Comparison of ENCODE assay signal across 8 cellular contexts in the genomic region with DNA sequence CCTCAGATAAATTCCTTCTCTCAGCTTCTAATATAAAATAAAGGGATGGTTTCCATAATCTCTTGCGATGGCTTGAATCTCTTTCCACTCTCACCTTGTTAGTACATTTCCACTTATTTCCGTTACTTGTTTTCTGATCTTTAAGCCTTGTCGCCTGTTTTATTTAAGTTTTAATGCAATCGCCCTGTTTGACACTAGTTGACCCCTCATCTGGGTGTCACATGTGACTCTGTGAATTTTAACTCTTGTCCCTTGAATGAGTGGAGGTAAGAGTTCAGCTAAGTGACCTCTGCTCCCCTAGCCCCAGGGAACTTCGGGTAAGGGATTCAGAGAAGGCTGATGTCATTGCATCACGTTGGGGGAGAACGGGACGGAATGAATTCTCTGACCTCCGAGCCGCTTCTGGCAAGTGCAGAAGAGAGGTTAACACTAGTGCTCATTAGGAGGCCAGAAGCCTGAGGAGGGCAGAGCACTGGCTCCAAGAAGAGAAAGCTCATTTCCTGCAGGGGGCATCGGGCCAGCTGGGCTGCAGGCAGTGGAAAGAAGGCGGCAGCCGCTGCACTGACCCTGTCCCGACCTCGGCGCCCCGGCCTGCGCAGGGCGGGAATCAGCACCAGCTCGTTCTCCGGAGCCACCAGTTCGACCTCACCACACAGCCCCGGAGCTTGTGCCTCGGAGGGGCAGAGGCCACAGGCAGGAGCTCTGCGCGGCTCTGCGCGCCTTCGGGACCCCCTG. TPM values are rescaled to one million over a fixed set of nuclear protein-coding genes. Genes with fewer than 3 reads are reported as not detected.
DNase-seq lines count a peak whose midpoint lies in the region; ATAC-seq and TF ChIP-seq lines count a peak whose summit lies in the region.

No MANE protein-coding gene starts in this region.

- no peaks in the 10 kb centered on the region for H4K20me1 ChIP-seq in OCI-LY7 (ENCODE audit: insufficient read depth, low read length)

- POLR2A ChIA-PET in OCI-LY7 (lab: Charles Lee): interaction anchor here (0.6 to 2.2 kb wide), 11 partner anchors 9 to 221 kb away, joined by 3 to 7 read pairs (median 4); partner anchors contain the start of genes ARHGEF39, GBA2, RGP1 and TLN1

- no peaks in the 10 kb centered on the region for H3K9me2 ChIP-seq in OCI-LY7 (ENCODE audit: insufficient read depth, low read length)

- 3 to 10% methylated on average over 11 to 29 of the region's 29 CpGs for WGBS in body of pancreas, 2 donors

- H3K4me1 ChIP-seq in OCI-LY7 (ENCODE audit: insufficient read depth, low read length, poor library complexity, severe bottlenecking) (peaks cover 29% of the 10 kb centered on the region), body of pancreas (peaks cover 33% of the 10 kb centered on the region)

- H3K4me2 ChIP-seq in OCI-LY7 (ENCODE audit: low read length): peak overlapping the region; percentile 93

- H2AFZ ChIP-seq in OCI-LY7 (ENCODE audit: low read length): peak overlapping the region; percentile 96; the same call in 1 of the 2 replicates

- DNase-seq in DMS53 (lab: John Stamatoyannopoulos, UW) (peak; percentile 72), OCI-LY7 (ENCODE audit: low spot score) (peak; percentile 75), body of pancreas (peak; percentile 68 to 81 (median 76)), retinal pigment epithelial cell (ENCODE audit: low read depth) (no peak), dedifferentiated amniotic fluid mesenchymal stem cell (ENCODE audit: extremely low spot score) (no peak)

- BruUV-seq in OCI-LY7 (replicated peaks; lab: Mats Ljungman, UMichigan): no TSS peak

- no peak for TF ChIP-seq POLR2A in body of pancreas (IDR thresholded peaks at IDR 0.05)

- H3K9me3 ChIP-seq in OCI-LY7 (ENCODE audit: low read length) (0 out of 2 replicates have a peak, but pooled peaks cover 4% of the 10 kb centered on the region), body of pancreas (no peaks in the 10 kb centered on the region)

- TF ChIP-seq CTCF in OCI-LY7 (conservative IDR thresholded peaks at IDR 0.05; ENCODE audit: low read length) (peak; percentile 58), body of pancreas (IDR thresholded peaks at IDR 0.05) (peak in 6 of 7 experiments; percentile 10 to 50 (median 26)), retinal pigment epithelial cell (conservative IDR thresholded peaks at IDR 0.05; ENCODE audit: low read depth, low read length) (peak; percentile 52)

- H3K4me3 ChIP-seq in OCI-LY7 (ENCODE audit: low read depth, low read length, poor library complexity, severe bottlenecking) (peak overlapping the region; percentile 93), body of pancreas (peak overlapping the region; percentile 76 to 98), iPS-11a (ENCODE audit: low read depth, low read length) (peak overlapping the region; percentile 82), retinal pigment epithelial cell (ENCODE audit: low read length) (peak overlapping the region; percentile 78)

- peaks cover 10% of the 10 kb centered on the region; the same call in 1 of the 2 replicates for H3K79me2 ChIP-seq in OCI-LY7 (ENCODE audit: insufficient read depth, low read depth, low read length)

- peak overlapping the region; percentile 82 for H3K27ac ChIP-seq in OCI-LY7 (ENCODE audit: low read depth, low read length, poor library complexity, severe bottlenecking)
- peak overlapping the region; percentile 97 to 99 (median 98) for H3K27ac ChIP-seq in body of pancreas

- intact Hi-C loops in OCI-LY7 (cut with micrococcal nuclease; ENCODE audit: unreplicated experiment): loop anchor here (2.0 to 5.0 kb wide), 4 partner anchors 57 to 192 kb away; partner anchors contain the start of genes GBA2 and RGP1
- intact Hi-C loops in body of pancreas (cut with DNase I): no loop called here

- ATAC-seq in GM19324 (IDR thresholded peaks at IDR 0.05; ENCODE audit: low FRiP score, unreplicated experiment): peak; percentile 22
- ATAC-seq in HG03432 (IDR thresholded peaks at IDR 0.05; ENCODE audit: unreplicated experiment): peak; percentile 33
- ATAC-seq in body of pancreas: peak; percentile 28

- no peaks in the 10 kb centered on the region for H3K36me3 ChIP-seq in OCI-LY7 (ENCODE audit: insufficient read depth, low read length)
- no peaks in the 10 kb centered on the region for H3K36me3 ChIP-seq in body of pancreas (replicated peaks in 1 of 2; ENCODE audit: insufficient read depth in 1 of 2, low read depth in 2 of 2)

- H3K27me3 ChIP-seq in body of pancreas: no peaks in the 10 kb centered on the region

- CTCF ChIA-PET in OCI-LY7 (lab: Charles Lee; ENCODE audit: unreplicated experiment): interaction anchor here (0.6 to 1.0 kb wide), 2 partner anchors 24 to 95 kb away, joined by 3 to 4 read pairs; no protein-coding TSS in a partner anchor

RNA-seq across cellular contexts. Expression of gene HINT2, which starts 0.6 kb away (rescaled TPM):
- total RNA-seq in OCI-LY7 (2014; rRNA removed; shearing (Covaris generic)): 74.3 and 82.5 TPM in 2 replicates
- total RNA-seq in OCI-LY7 (2022): 83.1 and 84.5 TPM in 2 replicates
- total RNA-seq in body of pancreas: 10 to 100 TPM; 33.3 to 35.0 TPM

RNA-seq across cellular contexts. Expression of gene SPAG8, which starts 2.2 kb away (rescaled TPM):
- total RNA-seq in OCI-LY7 (2014; rRNA removed; shearing (Covaris generic)): 1.1 and 3.9 TPM in 2 replicates
- total RNA-seq in OCI-LY7 (2022) (3.6 and 5.1 TPM in 2 replicates), body of pancreas (1 to 10 TPM in 1 of 2 donors, not detected in 1; 1.6 TPM)

RNA-seq across cellular contexts. Expression of gene FAM221B, which starts 14.3 kb away (rescaled TPM):
- total RNA-seq in OCI-LY7 (2014; rRNA removed; shearing (Covaris generic)): not detected in 2 replicates
- total RNA-seq in OCI-LY7 (2022) (not detected in 2 replicates), body of pancreas (under 1 TPM in 1 of 2 donors, not detected in 1; 0.33 TPM)

RNA-seq across cellular contexts. Expression of gene TMEM8B, which starts 14.8 kb away (rescaled TPM):
- total RNA-seq in OCI-LY7 (2014; rRNA removed; shearing (Covaris generic)): 3.1 and 3.2 TPM in 2 replicates
- total RNA-seq in OCI-LY7 (2022): 15.7 and 19.1 TPM in 2 replicates
- 1 to 10 TPM; 7.3 to 7.9 TPM for total RNA-seq in body of pancreas

RNA-seq across cellular contexts. Expression of gene NPR2, which starts 22.9 kb away (rescaled TPM):
- 3.0 and 9.8 TPM in 2 replicates for total RNA-seq in OCI-LY7 (2014; rRNA removed; shearing (Covaris generic))
- total RNA-seq in OCI-LY7 (2022) (3.5 and 4.7 TPM in 2 replicates), body of pancreas (10 to 100 TPM in 1 of 2 donors, 1 to 10 TPM in 1; 5.4 to 20.1 TPM)

Comparison
In these comparisons a context has a peak if more than half of its experiments do, and no peak if none do; other contexts are left out.
1. DNase-seq: peak in DMS53 (single experiment), OCI-LY7 (single experiment) and body of pancreas (4 of 4); none in retinal pigment epithelial cell (single experiment) and dedifferentiated amniotic fluid mesenchymal stem cell (single experiment).
2. Peak in every context shown above with its lines, with median percentiles within 50 percentile points of each other: ATAC-seq, H3K4me3 ChIP-seq and CTCF ChIP-seq.